Comparison of ENCODE assay signal across 8 cellular contexts in the genomic region with DNA sequence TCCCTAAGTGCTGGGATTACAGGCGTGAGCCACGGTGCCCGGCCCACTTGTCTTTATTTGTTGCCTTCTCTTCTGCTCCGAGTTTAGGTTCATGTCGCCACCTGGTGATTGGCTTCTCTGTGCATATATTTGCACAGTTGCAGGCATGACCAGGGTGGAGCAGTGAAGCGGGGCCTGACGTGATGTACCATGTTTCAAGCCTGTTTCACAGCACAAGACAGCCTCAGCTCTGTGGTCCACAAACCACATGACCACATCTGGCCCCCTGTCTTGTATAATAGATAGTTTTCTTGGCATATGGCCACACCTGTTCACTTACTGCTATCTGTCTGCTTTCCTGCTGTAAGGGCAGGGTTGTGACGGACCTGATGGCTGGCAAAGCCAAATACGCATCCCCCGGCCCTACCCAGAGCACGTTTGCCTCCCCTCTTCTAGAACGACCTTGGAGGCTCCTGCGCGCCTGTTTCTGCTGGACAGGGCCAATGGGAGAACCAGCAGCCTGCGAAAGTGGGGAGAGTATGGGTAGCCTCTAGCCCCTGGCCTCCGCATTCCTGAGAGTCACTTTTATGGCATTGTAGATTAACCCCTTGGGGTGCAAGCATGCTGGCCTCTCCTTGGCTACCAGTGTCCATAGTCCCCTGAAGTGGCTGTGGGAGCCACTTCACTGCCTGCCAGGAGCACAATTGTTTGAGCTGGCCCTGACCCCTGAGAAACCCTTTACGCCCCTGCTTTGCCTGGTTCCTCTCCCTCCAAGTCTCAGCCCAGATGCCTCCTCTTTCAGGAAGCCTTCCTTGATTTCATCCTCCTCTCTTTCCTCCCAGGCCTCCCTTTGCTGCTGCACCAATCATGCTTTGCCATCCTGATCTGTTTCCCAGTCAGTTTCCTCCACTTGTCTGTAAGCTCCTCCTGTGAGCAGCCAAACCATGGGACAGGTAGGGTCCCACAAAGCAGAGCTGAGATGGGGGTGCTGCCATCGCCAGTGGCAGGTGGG. TPM values are rescaled to one million over a fixed set of nuclear protein-coding genes. Genes with fewer than 3 reads are reported as not detected.
DNase-seq lines count a peak whose midpoint lies in the region; ATAC-seq and TF ChIP-seq lines count a peak whose summit lies in the region.

No MANE protein-coding gene starts in this region.

- no peaks in the 10 kb centered on the region for H3K36me3 ChIP-seq in mammary epithelial cell (ENCODE audit: insufficient read depth, low read length)

- DNase-seq in SKM-1 treated with dmso at 0.1 percent for 144 hours (lab: John Stamatoyannopoulos, UW; ENCODE audit: unreplicated experiment) (peak; percentile 21), SKM-1 (lab: John Stamatoyannopoulos, UW; ENCODE audit: unreplicated experiment) (no peak), GM20000 (ENCODE audit: low spot score) (peak; percentile 76), NCI-H748 (lab: John Stamatoyannopoulos, UW; ENCODE audit: unreplicated experiment) (peak; percentile 77), mammary epithelial cell (no peak), mucosa of gallbladder (ENCODE audit: low spot score) (peak; percentile 73), amniotic stem cell (lab: John Stamatoyannopoulos, UW) (no peak)

- 88% methylated on average over 17 of the region's 18 CpGs for WGBS in mammary epithelial cell (ENCODE audit: low coverage, missing lambda C conversion rate)

- H2AFZ ChIP-seq in mammary epithelial cell (ENCODE audit: low read depth, low read length) = no peak overlapping the region

- no peaks in the 10 kb centered on the region for H3K79me2 ChIP-seq in mammary epithelial cell (ENCODE audit: insufficient read depth, low read length)

- dilution Hi-C loops in mammary epithelial cell (cut with HindIII; ENCODE audit: low sequenced_read_pairs) = no loop called here

- peaks cover 36% of the 10 kb centered on the region for H3K4me1 ChIP-seq in mammary epithelial cell (ENCODE audit: insufficient read depth, low read length)

- ATAC-seq in HG03457 (IDR thresholded peaks at IDR 0.05; ENCODE audit: unreplicated experiment) = peak; percentile 78

- intact Hi-C loops in mammary epithelial cell (cut with micrococcal nuclease) = loop anchor here (1.0 kb wide), 1 partner anchor 16 kb away; no protein-coding TSS in a partner anchor

- no peak overlapping the region for H3K4me3 ChIP-seq in mammary epithelial cell (replicated peaks in 1 of 3; ENCODE audit: insufficient read depth in 1 of 3, low read depth in 2 of 3, low read length in 3 of 3)

- no peaks in the 10 kb centered on the region for H3K9me3 ChIP-seq in mammary epithelial cell (replicated peaks; ENCODE audit: insufficient read depth, low read length)

- peak; percentile 71 for TF ChIP-seq CTCF in GM20000 (IDR thresholded peaks at IDR 0.05; ENCODE audit: extremely low read depth, missing control alignments)
- peak; percentile 6 to 48 for TF ChIP-seq CTCF in mammary epithelial cell (conservative IDR thresholded peaks at IDR 0.05 in 1 of 2, IDR thresholded peaks at IDR 0.05 in 1 of 2; ENCODE audit: extremely low read depth in 1 of 2, insufficient read depth in 1 of 2, low read depth in 1 of 2, low read length in 2 of 2)

- no peaks in the 10 kb centered on the region for H3K27me3 ChIP-seq in mammary epithelial cell (ENCODE audit: insufficient read depth, low read length)

- H4K20me1 ChIP-seq in mammary epithelial cell (ENCODE audit: insufficient read depth, low read length) = no peaks in the 10 kb centered on the region

- H3K4me2 ChIP-seq in mammary epithelial cell (ENCODE audit: insufficient read depth, low read depth, low read length) = no peak overlapping the region

- no peak overlapping the region for H3K27ac ChIP-seq in mammary epithelial cell (ENCODE audit: insufficient read depth, low read depth, low read length)

- BruUV-seq in mammary epithelial cell (replicated peaks; lab: Mats Ljungman, UMichigan) = no TSS peak

- CTCF ChIA-PET in mammary epithelial cell (lab: Charles Lee; ENCODE audit: low non-redundant PET) = interaction anchor here (1.0 kb wide), 1 partner anchor 16 kb away, joined by 9 read pairs; no protein-coding TSS in a partner anchor

- in situ Hi-C loops in mammary epithelial cell (cut with MboI; ENCODE audit: low sequenced_read_pairs in 2 of 2) = no loop called here

- H3K9ac ChIP-seq in mammary epithelial cell (ENCODE audit: insufficient read depth, low read length) = no peak overlapping the region

RNA-seq across cellular contexts. Expression of a gene that starts 6.0 kb away (rescaled TPM):
- total RNA-seq in mammary epithelial cell (100 to 1,000 TPM in 1 of 2 donors, 10 to 100 TPM in 1; 70.8 to 138 TPM), mucosa of gallbladder (50.9 TPM)
- polyA plus RNA-seq in mammary epithelial cell = 37.7 TPM
- polyA minus RNA-seq in mammary epithelial cell = 62.5 TPM

RNA-seq across cellular contexts. Expression of a gene that starts 34.4 kb away (rescaled TPM):
- total RNA-seq in mammary epithelial cell (under 1 TPM; 0.28 to 0.67 TPM), mucosa of gallbladder (11.3 TPM)
- polyA plus RNA-seq in mammary epithelial cell = 0.87 TPM
- 3.9 TPM for polyA minus RNA-seq in mammary epithelial cell

Comparison
In these comparisons a context has a peak if more than half of its experiments do, and no peak if none do; other contexts are left out.
1. DNase-seq: peak in SKM-1 treated with dmso at 0.1 percent for 144 hours (single experiment), GM20000 (single experiment), NCI-H748 (single experiment) and mucosa of gallbladder (single experiment); none in SKM-1 (single experiment), mammary epithelial cell (single experiment) and amniotic stem cell (single experiment).